Comparison of ENCODE assay signal across 9 cellular contexts in genomic region chr6:110873981-110874879, GRCh38. TPM values are rescaled to one million over a fixed set of nuclear protein-coding genes. Genes with fewer than 3 reads are reported as not detected.
DNase-seq lines count a peak whose midpoint lies in the region; ATAC-seq, FAIRE-seq and TF ChIP-seq lines count a peak whose summit lies in the region.
"Had no signal": no experiment of that assay in that cellular context is flagged by ENCODE, and none has a peak within 500 bp of the region (broad histone marks: within the 10 kb centered on the region; RNA-seq: fewer than 3 reads in every experiment).

Gene AMD1, plus strand, starts transcription at chr6:110874785. Its CDS starts 321 bp downstream, at chr6:110875106.

- DNase-seq in AG20443 (ENCODE audit: low spot score) (peak; percentile 99), NCI-H510A (lab: John Stamatoyannopoulos, UW) (peak; percentile 69), cerebellum (ENCODE audit: low spot score) (peak; percentile 99), kidney (peak; percentile 99)
- peak; percentile 93 for DNase-seq in activated CD4-positive, alpha-beta T cell treated with anti-CD3 and anti-CD28 coated beads for 1 hour
- peak; percentile 97 for DNase-seq in stimulated activated CD4-positive, alpha-beta T cell treated with anti-CD3 and anti-CD28 coated beads, Interleukin-15, amount 100 ng/mL, for 24 hours

- H3K9ac ChIP-seq in kidney (ENCODE audit: low read length in 2 of 2) = peak within 1 kb of the TSS; percentile 82 to 92

- H3K9me3 ChIP-seq in kidney (ENCODE audit: control insufficient read depth in 1 of 2, low read length in 2 of 2) = no peaks in the 10 kb centered on the region

- intact Hi-C loops in kidney (cut with DNase I) = no loop called here

- no peaks in the 10 kb centered on the region for H3K36me3 ChIP-seq in kidney (ENCODE audit: control insufficient read depth in 1 of 2, insufficient read depth in 2 of 2, low read length in 2 of 2)

- H3K4me1 ChIP-seq in kidney (ENCODE audit: control insufficient read depth in 1 of 2, insufficient read depth in 1 of 2, low read depth in 1 of 2, low read length in 2 of 2) = peaks cover 0 to 15% of the 10 kb centered on the region in 2 donors

- TF ChIP-seq POLR2A in GM19099 (IDR thresholded peaks at IDR 0.05; ENCODE audit: extremely low read depth, insufficient read length, low read depth) = peak; percentile 100

- TF ChIP-seq CTCF in kidney (IDR thresholded peaks at IDR 0.05; ENCODE audit: borderline replicate concordance, extremely low read depth, insufficient read depth) = no peak

- FAIRE-seq in kidney (lab: Jason Lieb, UNC) = peak; percentile 44
- FAIRE-seq: islet of Langerhans had no signal

- H3K4me3 ChIP-seq in kidney (ENCODE audit: low read length in 2 of 2) = peak within 1 kb of the TSS; percentile 76 to 85

- ATAC-seq in HG03432 (IDR thresholded peaks at IDR 0.05; ENCODE audit: unreplicated experiment) = peak; percentile 76

- peak within 1 kb of the TSS; percentile 89 to 95 for H3K27ac ChIP-seq in kidney (ENCODE audit: low read depth in 2 of 2, low read length in 2 of 2)

RNA-seq across cellular contexts. Expression of gene AMD1, which starts in this region (rescaled TPM):
- 71.0 TPM for total RNA-seq in cerebellum
- 72.3 TPM for total RNA-seq in kidney
- 32.8 TPM for polyA plus RNA-seq in kidney (ENCODE audit: insufficient read depth, low read depth, low replicate concordance)

Comparison
In these comparisons a context has a peak if more than half of its experiments do, and no peak if none do; other contexts are left out.
1. Peak in every context shown above with its lines: DNase-seq, ATAC-seq, H3K4me3 ChIP-seq and H3K27ac ChIP-seq.